ENCODE assay signal across 16 cellular contexts in genomic region chr11:33598426-33599069, GRCh38.
DNase-seq lines count a peak whose midpoint lies in the region; ATAC-seq and TF ChIP-seq lines count a peak whose summit lies in the region.
"Had no signal": no experiment of that assay in that cellular context is flagged by ENCODE, and none has a peak within 500 bp of the region (broad histone marks: within the 10 kb centered on the region; RNA-seq: fewer than 3 reads in every experiment).

No MANE protein-coding gene starts in this region.

- H3K9me3 ChIP-seq in endodermal cell (ENCODE audit: control insufficient read depth, low read length), result peaks cover 13% of the 10 kb centered on the region

- H3K36me3 ChIP-seq in endodermal cell (ENCODE audit: control insufficient read depth, insufficient read depth, low read length), result no peaks in the 10 kb centered on the region

- peaks cover 2% of the 10 kb centered on the region for H3K27me3 Mint-ChIP-seq in endodermal cell (ENCODE audit: insufficient read depth)
- H3K27me3 Mint-ChIP-seq in stimulated activated memory B cell treated with anti-CD40 and anti-IgM and Interleukin-4, amounts not matched to agents 10 μg/mL and 1 μg/mL and 100 μg/mL, for 72 hours, result no peaks in the 10 kb centered on the region

- H3K36me3 Mint-ChIP-seq in endodermal cell (ENCODE audit: low read depth), result no peaks in the 10 kb centered on the region
- H3K36me3 Mint-ChIP-seq in stimulated activated memory B cell treated with anti-CD40 and anti-IgM and Interleukin-4, amounts not matched to agents 10 μg/mL and 1 μg/mL and 100 μg/mL, for 72 hours, result no peaks in the 10 kb centered on the region
- H3K36me3 Mint-ChIP-seq: activated CD8-positive, alpha-beta memory T cell treated with anti-CD3 and anti-CD28 coated beads, Interleukin-2, amount 10 ng/mL, durations not matched to agents 7 days and 5 days; activated naive CD8-positive, alpha-beta T cell treated with anti-CD3 and anti-CD28 coated beads, Interleukin-2, amount 10 ng/mL, durations not matched to agents 7 days and 5 days had no signal

- H3K4me1 Mint-ChIP-seq in endodermal cell, result no peaks in the 10 kb centered on the region
- H3K4me1 Mint-ChIP-seq in stimulated activated memory B cell treated with anti-CD40 and anti-IgM and Interleukin-4, amounts not matched to agents 10 μg/mL and 1 μg/mL and 100 μg/mL, for 72 hours, result no peaks in the 10 kb centered on the region
- H3K4me1 Mint-ChIP-seq: activated CD8-positive, alpha-beta memory T cell treated with anti-CD3 and anti-CD28 coated beads, Interleukin-2, amount 10 ng/mL, durations not matched to agents 7 days and 5 days; activated naive CD8-positive, alpha-beta T cell treated with anti-CD3 and anti-CD28 coated beads, Interleukin-2, amount 10 ng/mL, durations not matched to agents 7 days and 5 days had no signal

- no peak for TF ChIP-seq CTCF in endodermal cell (conservative IDR thresholded peaks at IDR 0.05)
- TF ChIP-seq CTCF in GM13976 (IDR thresholded peaks at IDR 0.05; ENCODE audit: borderline replicate concordance, control extremely low read depth, extremely low read depth, insufficient read depth, missing control alignments), result no peak

- in situ Hi-C loops in GM13976 (cut with MboI; ENCODE audit: low sequenced_read_pairs, unreplicated experiment), result no loop called here

- WGBS in endodermal cell (ENCODE audit: insufficient coverage in 1 of 2, insufficient read length in 1 of 2), 2 experiments, result 73 to 84% methylated on average over 8 to 19 of the region's 19 CpGs

- no peak overlapping the region for H3K4me3 ChIP-seq in endodermal cell (ENCODE audit: low read length)

- DNase-seq in NCI-H524 (lab: John Stamatoyannopoulos, UW) (peak; percentile 38 to 72), NCI-H524 treated with DMSO at 0.1 percent for 48 hours (lab: John Stamatoyannopoulos, UW) (no peak), NCI-H510A treated with DMSO at 0.1 percent for 48 hours (lab: John Stamatoyannopoulos, UW) (peak; percentile 39), endodermal cell (peak; percentile 59), NAMALWA (ENCODE audit: low spot score) (no peak), GM13976 (ENCODE audit: low spot score) (no peak)
- DNase-seq: 8988T; activated CD8-positive, alpha-beta memory T cell treated with anti-CD3 and anti-CD28 coated beads, Interleukin-2, amount 10 ng/mL, durations not matched to agents 7 days and 5 days; activated naive CD8-positive, alpha-beta T cell treated with anti-CD3 and anti-CD28 coated beads, Interleukin-2, amount 10 ng/mL, durations not matched to agents 7 days and 5 days; Calu3; foreskin melanocyte; NCI-H226; nephron progenitor cell had no signal

- peaks cover 23% of the 10 kb centered on the region for H3K9me3 Mint-ChIP-seq in endodermal cell
- no peaks in the 10 kb centered on the region for H3K9me3 Mint-ChIP-seq in stimulated activated memory B cell treated with anti-CD40 and anti-IgM and Interleukin-4, amounts not matched to agents 10 μg/mL and 1 μg/mL and 100 μg/mL, for 72 hours

- H3K27ac Mint-ChIP-seq in endodermal cell, result no peak overlapping the region
- H3K27ac Mint-ChIP-seq in stimulated activated memory B cell treated with anti-CD40 and anti-IgM and Interleukin-4, amounts not matched to agents 10 μg/mL and 1 μg/mL and 100 μg/mL, for 72 hours, result no peak overlapping the region
- H3K27ac Mint-ChIP-seq: activated CD8-positive, alpha-beta memory T cell treated with anti-CD3 and anti-CD28 coated beads, Interleukin-2, amount 10 ng/mL, durations not matched to agents 7 days and 5 days; activated naive CD8-positive, alpha-beta T cell treated with anti-CD3 and anti-CD28 coated beads, Interleukin-2, amount 10 ng/mL, durations not matched to agents 7 days and 5 days; nephron progenitor cell had no signal

- no peaks in the 10 kb centered on the region for H3K4me1 ChIP-seq in endodermal cell (ENCODE audit: control insufficient read depth, insufficient read depth, low read length)

- peak; percentile 46 for ATAC-seq in stimulated activated memory B cell treated with anti-CD40 and anti-IgM and Interleukin-4, amounts not matched to agents 10 μg/mL and 1 μg/mL and 100 μg/mL, for 72 hours
- ATAC-seq in HG03342 (IDR thresholded peaks at IDR 0.05; ENCODE audit: unreplicated experiment), result no peak
- ATAC-seq: activated CD8-positive, alpha-beta memory T cell treated with anti-CD3 and anti-CD28 coated beads, Interleukin-2, amount 10 ng/mL, durations not matched to agents 7 days and 5 days; HCT116 had no signal

- H3K4me3 Mint-ChIP-seq in endodermal cell, result no peak overlapping the region
- H3K4me3 Mint-ChIP-seq in stimulated activated memory B cell treated with anti-CD40 and anti-IgM and Interleukin-4, amounts not matched to agents 10 μg/mL and 1 μg/mL and 100 μg/mL, for 72 hours, result no peak overlapping the region
- H3K4me3 Mint-ChIP-seq: activated CD8-positive, alpha-beta memory T cell treated with anti-CD3 and anti-CD28 coated beads, Interleukin-2, amount 10 ng/mL, durations not matched to agents 7 days and 5 days; activated naive CD8-positive, alpha-beta T cell treated with anti-CD3 and anti-CD28 coated beads, Interleukin-2, amount 10 ng/mL, durations not matched to agents 7 days and 5 days; nephron progenitor cell had no signal

- no peak overlapping the region for H3K9ac ChIP-seq in endodermal cell (ENCODE audit: extremely low read depth, low read length, poor library complexity, severe bottlenecking)

- H3K27ac ChIP-seq in endodermal cell (ENCODE audit: low read depth, low read length), result no peak overlapping the region

- H3K27me3 ChIP-seq in endodermal cell (ENCODE audit: control insufficient read depth, insufficient read depth, low read length, poor library complexity, severe bottlenecking), result no peaks in the 10 kb centered on the region

Comparison
In these comparisons a context has a peak if more than half of its experiments do, and no peak if none do; other contexts are left out.
1. DNase-seq: peak in NCI-H524 (2 of 2), NCI-H510A treated with DMSO at 0.1 percent for 48 hours (single experiment) and endodermal cell (single experiment); none in NCI-H524 treated with DMSO at 0.1 percent for 48 hours (single experiment), NAMALWA (single experiment) and GM13976 (single experiment).